In the genomic region with DNA sequence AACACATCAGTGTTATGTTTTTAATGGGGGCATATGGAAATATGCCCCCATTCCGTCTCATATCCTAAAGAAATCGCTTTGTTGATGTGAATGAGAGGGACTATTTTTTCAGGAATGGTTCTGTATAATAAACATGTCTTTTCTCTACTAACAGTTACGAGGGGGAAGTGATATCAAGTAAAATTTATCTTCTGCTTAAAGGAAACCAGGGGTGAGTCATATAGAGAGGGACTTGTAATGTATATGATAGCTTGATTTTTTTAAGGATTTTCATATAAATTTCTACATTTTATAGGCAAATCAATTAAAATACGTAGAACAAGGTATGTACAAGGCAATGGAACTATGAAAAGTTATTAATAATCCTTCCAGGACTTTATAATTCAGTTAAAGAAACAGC, we compare ENCODE assay signal across 18 cellular contexts.
DNase-seq lines count a peak whose midpoint lies in the region; ATAC-seq and TF ChIP-seq lines count a peak whose summit lies in the region.
"Had no signal": no experiment of that assay in that cellular context is flagged by ENCODE, and none has a peak within 500 bp of the region (broad histone marks: within the 10 kb centered on the region; RNA-seq: fewer than 3 reads in every experiment).

No MANE protein-coding gene starts in this region.

- H2AFZ ChIP-seq in OCI-LY7 (ENCODE audit: low read length) = 0 out of 2 replicates have a peak overlapping the region, but pooled peaks have one; percentile 51
- H2AFZ ChIP-seq: GM23338 had no signal

- H3K27me3 ChIP-seq in brain microvascular endothelial cell (replicated peaks) = no peaks in the 10 kb centered on the region
- no peaks in the 10 kb centered on the region for H3K27me3 ChIP-seq in layer of hippocampus (ENCODE audit: control insufficient read depth, insufficient read depth, low read length)

- intact Hi-C loops in OCI-LY7 (cut with micrococcal nuclease; ENCODE audit: unreplicated experiment) = no loop called here

- no TSS peak for BruUV-seq in OCI-LY7 (replicated peaks; lab: Mats Ljungman, UMichigan)

- CTCF ChIA-PET in OCI-LY7 (lab: Charles Lee; ENCODE audit: unreplicated experiment) = interaction anchor here (0.6 kb wide), 1 partner anchor 164 kb away, joined by 3 read pairs; no protein-coding TSS in a partner anchor
- CTCF ChIA-PET in activated CD8-positive, alpha-beta T cell treated with anti-CD3 and anti-CD28 coated beads, Interleukin-2, amount 10 ng/mL, durations not matched to agents 7 days and 5 days (lab: Charles Lee) = no interaction called here

- 0 out of 2 replicates have a peak, but pooled peaks cover 3% of the 10 kb centered on the region for H3K9me2 ChIP-seq in OCI-LY7 (ENCODE audit: insufficient read depth, low read length)

- H3K4me1 ChIP-seq in OCI-LY7 (ENCODE audit: insufficient read depth, low read length, poor library complexity, severe bottlenecking) = no peaks in the 10 kb centered on the region

- H3K27me3 Mint-ChIP-seq in activated CD8-positive, alpha-beta T cell treated with anti-CD3 and anti-CD28 coated beads, Interleukin-2, amount 10 ng/mL, durations not matched to agents 7 days and 5 days (ENCODE audit: low read depth) = no peaks in the 10 kb centered on the region

- TF ChIP-seq CTCF in OCI-LY7 (conservative IDR thresholded peaks at IDR 0.05; ENCODE audit: low read length) (no peak), brain microvascular endothelial cell (IDR thresholded peaks at IDR 0.05; ENCODE audit: low read depth, low read length, missing control alignments) (no peak)

- H3K9me3 ChIP-seq in OCI-LY7 (ENCODE audit: low read length) = no peaks in the 10 kb centered on the region

- peaks cover 12% of the 10 kb centered on the region for H3K9me3 Mint-ChIP-seq in activated CD8-positive, alpha-beta T cell treated with anti-CD3 and anti-CD28 coated beads, Interleukin-2, amount 10 ng/mL, durations not matched to agents 7 days and 5 days (ENCODE audit: insufficient read depth)

- no peak overlapping the region for H3K4me2 ChIP-seq in OCI-LY7 (ENCODE audit: low read length)
- H3K4me2 ChIP-seq: GM23338 had no signal

- H3K27ac ChIP-seq in OCI-LY7 (ENCODE audit: low read depth, low read length, poor library complexity, severe bottlenecking) = no peak overlapping the region
- H3K27ac ChIP-seq in brain microvascular endothelial cell = peak overlapping the region; percentile 0
- H3K27ac ChIP-seq in layer of hippocampus (ENCODE audit: low read depth, low read length) = peak overlapping the region; percentile 54

- H4K20me1 ChIP-seq in OCI-LY7 (ENCODE audit: insufficient read depth, low read length) = no peaks in the 10 kb centered on the region

- POLR2A ChIA-PET in OCI-LY7 (lab: Charles Lee) = no interaction called here
- POLR2A ChIA-PET in activated CD8-positive, alpha-beta T cell treated with anti-CD3 and anti-CD28 coated beads, Interleukin-2, amount 10 ng/mL, durations not matched to agents 7 days and 5 days (lab: Charles Lee) = no interaction called here

- ATAC-seq in activated CD8-positive, alpha-beta T cell treated with anti-CD3 and anti-CD28 coated beads, Interleukin-2, amount 10 ng/mL, durations not matched to agents 7 days and 5 days = no peak
- ATAC-seq: HCT116 had no signal

- H3K36me3 Mint-ChIP-seq in activated CD8-positive, alpha-beta T cell treated with anti-CD3 and anti-CD28 coated beads, Interleukin-2, amount 10 ng/mL, durations not matched to agents 7 days and 5 days (ENCODE audit: low read depth) = no peaks in the 10 kb centered on the region
- H3K36me3 Mint-ChIP-seq: CD14-positive monocyte had no signal

- H3K4me3 ChIP-seq in OCI-LY7 (ENCODE audit: low read depth, low read length, poor library complexity, severe bottlenecking) (no peak overlapping the region), brain microvascular endothelial cell (ENCODE audit: low read depth, low read length) (no peak overlapping the region)
- H3K4me3 ChIP-seq: GM23338 had no signal

- no peak overlapping the region for H3K27ac Mint-ChIP-seq in activated CD8-positive, alpha-beta T cell treated with anti-CD3 and anti-CD28 coated beads, Interleukin-2, amount 10 ng/mL, durations not matched to agents 7 days and 5 days
- H3K27ac Mint-ChIP-seq: CD14-positive monocyte, GM23338 had no signal

- H3K4me1 Mint-ChIP-seq in activated CD8-positive, alpha-beta T cell treated with anti-CD3 and anti-CD28 coated beads, Interleukin-2, amount 10 ng/mL, durations not matched to agents 7 days and 5 days (ENCODE audit: low read depth) = no peaks in the 10 kb centered on the region
- H3K4me1 Mint-ChIP-seq: CD14-positive monocyte, GM23338 had no signal

- no peak overlapping the region for H3K4me3 Mint-ChIP-seq in activated CD8-positive, alpha-beta T cell treated with anti-CD3 and anti-CD28 coated beads, Interleukin-2, amount 10 ng/mL, durations not matched to agents 7 days and 5 days
- H3K4me3 Mint-ChIP-seq: CD14-positive monocyte, GM23338 had no signal

- H3K79me2 ChIP-seq in OCI-LY7 (ENCODE audit: insufficient read depth, low read depth, low read length) = no peaks in the 10 kb centered on the region

- H3K36me3 ChIP-seq in OCI-LY7 (ENCODE audit: insufficient read depth, low read length) (no peaks in the 10 kb centered on the region), brain microvascular endothelial cell (replicated peaks) (no peaks in the 10 kb centered on the region)

- no peak for DNase-seq in OCI-LY7 (ENCODE audit: low spot score)
- no peak for DNase-seq in brain microvascular endothelial cell
- no peak for DNase-seq in activated CD8-positive, alpha-beta T cell treated with anti-CD3 and anti-CD28 coated beads, Interleukin-2, amount 10 ng/mL, durations not matched to agents 7 days and 5 days
- no peak for DNase-seq in NCI-H1417 (lab: John Stamatoyannopoulos, UW)
- DNase-seq in NCI-H446 (lab: John Stamatoyannopoulos, UW) = no peak
- DNase-seq in NCI-H2171 treated with DMSO at 0.1 percent for 48 hours (lab: John Stamatoyannopoulos, UW) = no peak
- DNase-seq: DMS 273 treated with DMSO at 0.1 percent for 48 hours, NCI-H1092, NCI-H146, NCI-H2029 treated with DMSO at 0.1 percent for 48 hours, NCI-H510A, NCI-H774, RPMI8226, SIG-M5 had no signal

- in situ Hi-C loops in brain microvascular endothelial cell (cut with HindIII; ENCODE audit: low pct_ligation_motif_present, low sequenced_read_pairs) = no loop called here
